19 cellular contexts compared by ENCODE assay signal in genomic region chr18:44792456-44793080, GRCh38.
DNase-seq lines count a peak whose midpoint lies in the region; ATAC-seq and TF ChIP-seq lines count a peak whose summit lies in the region.
"Had no signal": no experiment of that assay in that cellular context is flagged by ENCODE, and none has a peak within 500 bp of the region (broad histone marks: within the 10 kb centered on the region; RNA-seq: fewer than 3 reads in every experiment).

No MANE protein-coding gene starts in this region.

- H3K4me3 Mint-ChIP-seq in osteocyte (ENCODE audit: unreplicated experiment) (no peak overlapping the region), T-helper 17 cell (no peak overlapping the region)
- H3K4me3 Mint-ChIP-seq: effector memory CD8-positive, alpha-beta T cell; memory B cell had no signal

- no peaks in the 10 kb centered on the region for H3K36me3 ChIP-seq in ascending aorta
- no peaks in the 10 kb centered on the region for H3K36me3 ChIP-seq in right atrium auricular region
- H3K36me3 ChIP-seq: thyroid gland had no signal

- H3K27ac ChIP-seq in ascending aorta (peak overlapping the region; percentile 84 to 87), right atrium auricular region (peak overlapping the region; percentile 47 to 74)
- H3K27ac ChIP-seq: VCaP had no signal

- TF ChIP-seq CTCF in ascending aorta (IDR thresholded peaks at IDR 0.05) = no peak
- TF ChIP-seq CTCF in right atrium auricular region (IDR thresholded peaks at IDR 0.05) = no peak
- no peak for TF ChIP-seq CTCF in osteocyte (IDR thresholded peaks at IDR 0.05)

- ATAC-seq in HG02852 (IDR thresholded peaks at IDR 0.05; ENCODE audit: unreplicated experiment) (no peak), GM18502 (IDR thresholded peaks at IDR 0.05; ENCODE audit: poor library complexity, unreplicated experiment) (no peak), T-helper 17 cell (no peak)
- ATAC-seq: effector memory CD8-positive, alpha-beta T cell had no signal

- H3K27ac Mint-ChIP-seq in osteocyte (ENCODE audit: unreplicated experiment) (peak overlapping the region; percentile 64), T-helper 17 cell (no peak overlapping the region)
- H3K27ac Mint-ChIP-seq: effector memory CD8-positive, alpha-beta T cell; memory B cell had no signal

- H3K36me3 Mint-ChIP-seq in osteocyte (ENCODE audit: unreplicated experiment) (peaks cover 15% of the 10 kb centered on the region), T-helper 17 cell (ENCODE audit: low read depth) (peaks cover 3% of the 10 kb centered on the region)

- H3K4me3 ChIP-seq in ascending aorta (peak overlapping the region in 1 of 2 donors; percentile 9), right atrium auricular region (no peak overlapping the region)
- H3K4me3 ChIP-seq: thyroid gland had no signal

- H3K9me3 ChIP-seq in ascending aorta (no peaks in the 10 kb centered on the region), right atrium auricular region (no peaks in the 10 kb centered on the region), T-helper 17 cell (ENCODE audit: control insufficient read depth, low read length, poor library complexity, severe bottlenecking) (no peaks in the 10 kb centered on the region)
- H3K9me3 ChIP-seq: thyroid gland had no signal

- H3K27me3 Mint-ChIP-seq in osteocyte (ENCODE audit: unreplicated experiment) = no peaks in the 10 kb centered on the region
- peaks cover 34% of the 10 kb centered on the region for H3K27me3 Mint-ChIP-seq in T-helper 17 cell
- H3K27me3 Mint-ChIP-seq: effector memory CD8-positive, alpha-beta T cell; memory B cell had no signal

- H3K4me1 Mint-ChIP-seq in osteocyte (ENCODE audit: unreplicated experiment) = peaks cover 48% of the 10 kb centered on the region
- H3K4me1 Mint-ChIP-seq in T-helper 17 cell = no peaks in the 10 kb centered on the region

- intact Hi-C loops in ascending aorta (cut with DNase I) = loop anchor here (5.0 to 10.0 kb wide), 3 partner anchors 110 to 455 kb away; partner anchors contain the start of gene SETBP1

- H3K27me3 ChIP-seq in ascending aorta (no peaks in the 10 kb centered on the region), right atrium auricular region (no peaks in the 10 kb centered on the region)
- H3K27me3 ChIP-seq: thyroid gland had no signal

- H3K9me3 Mint-ChIP-seq in osteocyte (ENCODE audit: unreplicated experiment) = no peaks in the 10 kb centered on the region
- H3K9me3 Mint-ChIP-seq: effector memory CD8-positive, alpha-beta T cell; memory B cell had no signal

- H3K4me1 ChIP-seq in ascending aorta (peaks cover 12 to 36% of the 10 kb centered on the region in 2 donors), right atrium auricular region (peaks cover 0 to 50% of the 10 kb centered on the region in 2 donors)

- DNase-seq in AG08396 (ENCODE audit: low spot score) (peak; percentile 21), ascending aorta (ENCODE audit: low spot score in 2 of 2) (no peak), right atrium auricular region (ENCODE audit: low spot score) (no peak), osteocyte (ENCODE audit: extremely low spot score, unreplicated experiment) (no peak), T-helper 17 cell (no peak), GDM1 (lab: John Stamatoyannopoulos, UW) (no peak)
- DNase-seq: activated T-cell treated with anti-CD3 and anti-CD28 coated beads for 4 hours; anterior cingulate cortex; effector memory CD8-positive, alpha-beta T cell; hypothalamus; KBM-7; NCI-H1436 treated with DMSO at 0.1 percent for 48 hours; retina; SHP77 treated with DMSO at 0.1 percent for 48 hours; thyroid gland had no signal
